In genomic region chr14:71320734-71321555, GRCh38 we compare ENCODE assay signal across 7 cellular contexts. TPM values are rescaled to one million over a fixed set of nuclear protein-coding genes. Genes with fewer than 3 reads are reported as not detected.
DNase-seq lines count a peak whose midpoint lies in the region; ATAC-seq, FAIRE-seq and TF ChIP-seq lines count a peak whose summit lies in the region.

No MANE protein-coding gene starts in this region.

- peak overlapping the region; percentile 96 for H3K4me2 ChIP-seq in endothelial cell of umbilical vein (ENCODE audit: insufficient read depth, low read length)

- DNase-seq in NCI-H226, result peak; percentile 48
- DNase-seq in activated T-cell treated with anti-CD3 and anti-CD28 coated beads for 1 hour (ENCODE audit: low read depth), result peak; percentile 51
- peak; percentile 65 for DNase-seq in endothelial cell of umbilical vein (ENCODE audit: low read depth, low spot score)
- peak; percentile 69 for DNase-seq in midbrain (lab: John Stamatoyannopoulos, UW)
- peak; percentile 18 to 27 for DNase-seq in stimulated activated CD8-positive, alpha-beta memory T cell treated with anti-CD3 and anti-CD28 coated beads, Interleukin-4, amount 100 ng/mL, for 1 hour (ENCODE audit: low read depth in 2 of 2, low spot score in 1 of 2)

- H3K9me1 ChIP-seq in endothelial cell of umbilical vein (replicated peaks; ENCODE audit: control insufficient read depth, extremely low read depth, insufficient read depth, low read length), result no peaks in the 10 kb centered on the region

- FAIRE-seq in endothelial cell of umbilical vein (lab: Jason Lieb, UNC), result no peak

- H3K4me1 ChIP-seq in endothelial cell of umbilical vein (ENCODE audit: control insufficient read depth, extremely low read depth, insufficient read depth, low read length), result peaks cover 11% of the 10 kb centered on the region

- CTCF ChIA-PET in endothelial cell of umbilical vein (lab: Charles Lee), result interaction anchor here (0.8 to 2.6 kb wide), 17 partner anchors 11 to 534 kb away, joined by 3 to 37 read pairs (median 6); no protein-coding TSS in a partner anchor

- H3K9me3 ChIP-seq in endothelial cell of umbilical vein (replicated peaks; ENCODE audit: control insufficient read depth, insufficient read depth, low read length), result no peaks in the 10 kb centered on the region

- peak overlapping the region; percentile 78 to 94 (median 89) for H3K4me3 ChIP-seq in endothelial cell of umbilical vein (replicated peaks in 1 of 3; ENCODE audit: insufficient read depth in 1 of 3, low read depth in 1 of 3, low read length in 3 of 3)

- H3K36me3 ChIP-seq in endothelial cell of umbilical vein (ENCODE audit: control insufficient read depth in 2 of 2, extremely low read depth in 1 of 2, insufficient read depth in 2 of 2, low read length in 2 of 2), result no peaks in the 10 kb centered on the region

- POLR2A ChIA-PET in endothelial cell of umbilical vein (lab: Charles Lee), result interaction anchor here (0.6 kb wide), 1 partner anchor 83 kb away, joined by 4 read pairs; no protein-coding TSS in a partner anchor

- H2AFZ ChIP-seq in endothelial cell of umbilical vein (ENCODE audit: low read depth, low read length), result peak overlapping the region; percentile 95

- BruUV-seq in endothelial cell of umbilical vein (replicated peaks; lab: Mats Ljungman, UMichigan), result no TSS peak

- H3K9ac ChIP-seq in endothelial cell of umbilical vein (replicated peaks; ENCODE audit: extremely low read depth, insufficient read depth, low read length), result peak overlapping the region; percentile 69

- peak; percentile 17 for ATAC-seq in HG02610 (IDR thresholded peaks at IDR 0.05; ENCODE audit: unreplicated experiment)

- TF ChIP-seq POLR2A in GM15510 (IDR thresholded peaks at IDR 0.05; ENCODE audit: borderline replicate concordance, extremely low read depth, insufficient read length) (peak; percentile 70), endothelial cell of umbilical vein (IDR thresholded peaks at IDR 0.05; ENCODE audit: low read depth, low read length) (no peak)

- peak overlapping the region; percentile 74 for H3K27ac ChIP-seq in endothelial cell of umbilical vein (ENCODE audit: insufficient read depth, low read depth, low read length)

- H4K20me1 ChIP-seq in endothelial cell of umbilical vein (replicated peaks; ENCODE audit: control insufficient read depth, extremely low read depth, insufficient read depth, low read length), result peaks cover 2% of the 10 kb centered on the region

- dilution Hi-C loops in endothelial cell of umbilical vein (cut with MboI; ENCODE audit: extremely low pct_ligation_motif_present, low sequenced_read_pairs), result no loop called here

- H3K79me2 ChIP-seq in endothelial cell of umbilical vein (ENCODE audit: control insufficient read depth, insufficient read depth, low read length), result no peaks in the 10 kb centered on the region

- no peaks in the 10 kb centered on the region for H3K27me3 ChIP-seq in endothelial cell of umbilical vein (ENCODE audit: control insufficient read depth in 2 of 2, insufficient read depth in 2 of 2, low read length in 2 of 2)

- TF ChIP-seq CTCF in endothelial cell of umbilical vein (IDR thresholded peaks at IDR 0.05; ENCODE audit: extremely low read depth in 1 of 2, insufficient read depth in 1 of 2, low read depth in 1 of 2, low read length in 2 of 2), result no peak

- intact Hi-C loops in endothelial cell of umbilical vein (cut with micrococcal nuclease), result loop anchor here (1.0 to 10.0 kb wide), 10 partner anchors 30 to 432 kb away; no protein-coding TSS in a partner anchor

TF ChIP-seq in endothelial cell of umbilical vein, 7 proteins besides CTCF, POLR2A, EP300 and RAD21:
- TF ChIP-seq MYC (IDR thresholded peaks at IDR 0.05; ENCODE audit: low read depth, low read length) (no peak), POLR2AphosphoS5 (IDR thresholded peaks at IDR 0.05; ENCODE audit: insufficient read depth, low read depth, low read length) (no peak), FOS (IDR thresholded peaks at IDR 0.05; ENCODE audit: borderline replicate concordance, insufficient read depth, low read length) (no peak), EZH2 (IDR thresholded peaks at IDR 0.05; ENCODE audit: borderline replicate concordance, low read depth, low read length, severe bottlenecking) (no peak), JUN (IDR thresholded peaks at IDR 0.05; ENCODE audit: borderline replicate concordance, insufficient read depth, insufficient read length, low read depth) (no peak), GATA2 (IDR thresholded peaks at IDR 0.05; ENCODE audit: insufficient read depth, insufficient read length, low read depth, low read length) (no peak), MAX (IDR thresholded peaks at IDR 0.05; ENCODE audit: insufficient read depth, insufficient read length) (no peak)

RNA-seq across cellular contexts. Expression of gene SIPA1L1, which starts 0.7 kb away (rescaled TPM):
- 26.6 and 28.5 TPM in 2 replicates for total RNA-seq in endothelial cell of umbilical vein
- polyA plus RNA-seq in endothelial cell of umbilical vein, result 11.4 and 13.3 TPM in 2 replicates
- 13.6 and 13.7 TPM in 2 replicates for polyA plus RNA-seq in endothelial cell of umbilical vein (2011; cell fraction: cytosol; rRNA removed)
- polyA plus RNA-seq in endothelial cell of umbilical vein (2011; cell fraction: nucleus; rRNA removed), result 38.6 and 40.2 TPM in 2 replicates
- polyA plus RNA-seq in endothelial cell of umbilical vein (2012), result 11.9 and 22.6 TPM in 2 replicates
- polyA minus RNA-seq in endothelial cell of umbilical vein, result 24.3 and 28.2 TPM in 2 replicates
- polyA minus RNA-seq in endothelial cell of umbilical vein (2011; cell fraction: cytosol; rRNA and poly(A)+ RNA removed), result 92.7 TPM
- polyA minus RNA-seq in endothelial cell of umbilical vein (2011; cell fraction: nucleus; rRNA and poly(A)+ RNA removed), result 39.8 and 54.1 TPM in 2 replicates

Comparison
In these comparisons a context has a peak if more than half of its experiments do, and no peak if none do; other contexts are left out.
1. Peak in every context shown above with its lines: DNase-seq, ATAC-seq, H3K4me3 ChIP-seq and H3K27ac ChIP-seq.